ENCODE assay signal across 13 cellular contexts in genomic region chr10:108850138-108850854, GRCh38.
DNase-seq lines count a peak whose midpoint lies in the region; ATAC-seq and TF ChIP-seq lines count a peak whose summit lies in the region.
"Had no signal": no experiment of that assay in that cellular context is flagged by ENCODE, and none has a peak within 500 bp of the region (broad histone marks: within the 10 kb centered on the region; RNA-seq: fewer than 3 reads in every experiment).

No MANE protein-coding gene starts in this region.

- DNase-seq in OCI-M1 (lab: John Stamatoyannopoulos, UW) (peak; percentile 52), NCI-H69 (lab: John Stamatoyannopoulos, UW) (no peak), NCI-H748 treated with DMSO at 0.1 percent for 48 hours (lab: John Stamatoyannopoulos, UW) (no peak), HT-29 (ENCODE audit: low spot score) (no peak)
- DNase-seq in stimulated activated CD4-positive, alpha-beta T cell treated with anti-CD3 and anti-CD28 coated beads, Interleukin-12 subunit alpha, Interleukin-12 subunit beta, amount 100 ng/mL, for 4 hours = no peak
- DNase-seq: colonic mucosa; naive thymus-derived CD8-positive, alpha-beta T cell; NCI-H187 treated with DMSO at 0.1 percent for 48 hours; T-helper 17 cell had no signal

- no peak for TF ChIP-seq POLR2A in GM18505 (IDR thresholded peaks at IDR 0.05; ENCODE audit: borderline replicate concordance, extremely low read depth, insufficient read depth, insufficient read length)

- peak; percentile 90 for ATAC-seq in GM18505 (IDR thresholded peaks at IDR 0.05; ENCODE audit: unreplicated experiment)
- peak; percentile 84 for ATAC-seq in GM21447 (IDR thresholded peaks at IDR 0.05; ENCODE audit: unreplicated experiment)
- ATAC-seq in HG03108 (IDR thresholded peaks at IDR 0.05; ENCODE audit: unreplicated experiment) = peak; percentile 84
- ATAC-seq: activated T-helper 17 cell treated with anti-CD3 and anti-CD28 coated beads, Interleukin-2, amount 50 U/mL, for 72 hours; naive thymus-derived CD8-positive, alpha-beta T cell; T-helper 17 cell had no signal
